Comparison of ENCODE assay signal across 8 cellular contexts in the genomic region with DNA sequence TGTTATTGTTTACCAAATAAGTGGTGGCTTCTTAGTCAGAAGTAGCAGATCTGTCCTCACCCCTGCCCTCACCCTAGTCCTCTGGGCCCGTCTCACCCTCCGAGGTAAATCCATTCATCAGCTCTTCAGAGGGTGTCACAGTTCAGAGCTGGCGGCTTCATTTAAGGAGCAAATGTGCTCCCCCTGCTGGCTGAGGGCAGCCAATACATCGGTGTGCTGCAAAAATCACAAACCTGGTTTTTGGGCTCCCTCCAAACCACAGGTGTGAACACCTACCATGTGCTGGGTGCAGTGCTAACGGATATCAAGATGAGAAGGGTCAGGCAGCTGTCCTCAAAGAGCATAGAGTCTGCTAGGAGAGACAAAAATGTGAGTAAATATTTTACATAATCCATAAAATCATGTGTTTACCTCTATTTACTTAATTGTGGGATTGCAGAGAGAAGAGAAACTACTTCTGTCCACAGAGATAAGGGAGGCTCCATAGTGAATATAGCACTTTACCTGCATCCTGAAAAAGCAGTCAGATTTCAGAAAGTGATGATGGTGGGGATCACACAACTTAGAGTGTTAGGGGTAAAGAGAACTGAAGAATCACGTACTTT. TPM values are rescaled to one million over a fixed set of nuclear protein-coding genes. Genes with fewer than 3 reads are reported as not detected.
A peak's percentile ranks its signal among the peaks of the same experiment; 100 is the strongest.
DNase-seq lines count a peak whose midpoint lies in the region; ATAC-seq lines count a peak whose summit lies in the region.

No MANE protein-coding gene starts in this region.

- no peak overlapping the region for H2BK120ac ChIP-seq in mesenchymal stem cell (ENCODE audit: low read depth, low read length)

- H3K18ac ChIP-seq in mesenchymal stem cell (ENCODE audit: low read depth in 1 of 2, low read length in 2 of 2), result no peak overlapping the region

- no peak overlapping the region for H2AK5ac ChIP-seq in mesenchymal stem cell (ENCODE audit: low read length, severe bottlenecking)

- no peaks in the 10 kb centered on the region for H3K36me3 ChIP-seq in mesenchymal stem cell (ENCODE audit: control insufficient read depth in 1 of 2, insufficient read depth in 2 of 2, low read depth in 1 of 2, low read length in 2 of 2)

- DNase-seq in Daoy (ENCODE audit: low read depth) (peak; percentile 62), NCI-H526 (lab: John Stamatoyannopoulos, UW) (peak; percentile 36 to 71), ecto neural progenitor cell (ENCODE audit: low spot score) (peak; percentile 78), mesenchymal stem cell (peak; percentile 47)
- peak; percentile 57 to 65 for DNase-seq in activated CD4-positive, alpha-beta T cell treated with anti-CD3 and anti-CD28 coated beads, Interleukin-2, amount 50 U/mL, for 48 hours
- peak; percentile 11 to 23 for DNase-seq in stimulated activated CD8-positive, alpha-beta memory T cell treated with anti-CD3 and anti-CD28 coated beads, Interleukin-4, amount 100 ng/mL, for 1 hour (ENCODE audit: low read depth in 2 of 2, low spot score in 1 of 2)

- no peak overlapping the region for H4K91ac ChIP-seq in mesenchymal stem cell (ENCODE audit: low read length)

- no peaks in the 10 kb centered on the region for H3K4me1 ChIP-seq in mesenchymal stem cell (ENCODE audit: control insufficient read depth, insufficient read depth, low read depth, low read length)

- peaks cover 52 to 53% of the 10 kb centered on the region in 2 experiments for H3K27me3 ChIP-seq in mesenchymal stem cell (ENCODE audit: control insufficient read depth in 1 of 2, insufficient read depth in 1 of 2, low read length in 2 of 2)

- H3K23ac ChIP-seq in mesenchymal stem cell (ENCODE audit: low read length in 2 of 2), result no peak overlapping the region

- no peak overlapping the region for H3K27ac ChIP-seq in mesenchymal stem cell (ENCODE audit: low read length, poor library complexity, severe bottlenecking)

- H2BK5ac ChIP-seq in mesenchymal stem cell (ENCODE audit: low read depth, low read length, poor library complexity, severe bottlenecking), result no peak overlapping the region

- no peak overlapping the region for H3K4ac ChIP-seq in mesenchymal stem cell (ENCODE audit: low read depth in 1 of 2, low read length in 2 of 2)

- H3K14ac ChIP-seq in mesenchymal stem cell (ENCODE audit: low read length in 2 of 2), result no peak overlapping the region

- peak; percentile 70 for ATAC-seq in HG02884 (IDR thresholded peaks at IDR 0.05; ENCODE audit: unreplicated experiment)
- no peak for ATAC-seq in HG02970 (IDR thresholded peaks at IDR 0.05; ENCODE audit: low FRiP score, unreplicated experiment)

- H2BK12ac ChIP-seq in mesenchymal stem cell (ENCODE audit: low read length in 2 of 2), result no peak overlapping the region

- whole genome bisulfite sequencing in mesenchymal stem cell, result 15% methylated on average over 6 of the region's 6 CpGs

- H3K79me1 ChIP-seq in mesenchymal stem cell (replicated peaks; ENCODE audit: low read length, poor library complexity, severe bottlenecking), result no peaks in the 10 kb centered on the region

- H4K8ac ChIP-seq in mesenchymal stem cell (ENCODE audit: low read length), result no peak overlapping the region

- H3K9ac ChIP-seq in mesenchymal stem cell (ENCODE audit: low read length), result no peak overlapping the region

- no peaks in the 10 kb centered on the region for H3K9me3 ChIP-seq in mesenchymal stem cell (ENCODE audit: control insufficient read depth, low read length)

- no peak overlapping the region for H2AFZ ChIP-seq in mesenchymal stem cell (ENCODE audit: low read depth, low read length)

- no peak overlapping the region for H2BK15ac ChIP-seq in mesenchymal stem cell (ENCODE audit: low read depth, poor library complexity, severe bottlenecking)

- H3K4me3 ChIP-seq in mesenchymal stem cell (ENCODE audit: insufficient read depth in 1 of 2, low read depth in 1 of 2, low read length in 2 of 2), result no peak overlapping the region

- H3K4me2 ChIP-seq in mesenchymal stem cell (ENCODE audit: low read length, poor library complexity, severe bottlenecking), result no peak overlapping the region

RNA-seq across cellular contexts. Expression of gene CRTAC1, which starts 15.5 kb away (rescaled TPM):
- 5.6 and 17.9 TPM in 2 replicates for total RNA-seq in Daoy (2014; rRNA removed; shearing (Covaris generic))
- polyA plus RNA-seq in mesenchymal stem cell (2013, experiment 1 of 2), result not detected
- not detected for polyA plus RNA-seq in mesenchymal stem cell (2013, experiment 2 of 2)

Comparison
In these comparisons a context has a peak if more than half of its experiments do, and no peak if none do; other contexts are left out.
1. DNase-seq: peak in every context shown above with its lines; median percentile 78 in ecto neural progenitor cell; 62 in Daoy; 61 in activated CD4-positive, alpha-beta T cell treated with anti-CD3 and anti-CD28 coated beads, Interleukin-2, amount 50 U/mL, for 48 hours; 54 in NCI-H526; 47 in mesenchymal stem cell; 17 in stimulated activated CD8-positive, alpha-beta memory T cell treated with anti-CD3 and anti-CD28 coated beads, Interleukin-4, amount 100 ng/mL, for 1 hour.